ENCODE assay signal across 17 cellular contexts in genomic region chr9:93657331-93658111, GRCh38.
A peak's percentile ranks its signal among the peaks of the same experiment; 100 is the strongest.
DNase-seq lines count a peak whose midpoint lies in the region; ATAC-seq and TF ChIP-seq lines count a peak whose summit lies in the region.
"Had no signal": no experiment of that assay in that cellular context is flagged by ENCODE, and none has a peak within 500 bp of the region (broad histone marks: within the 10 kb centered on the region; RNA-seq: fewer than 3 reads in every experiment).

No MANE protein-coding gene starts in this region.

- H3K9me3 ChIP-seq in right atrium auricular region = no peaks in the 10 kb centered on the region
- no peaks in the 10 kb centered on the region for H3K9me3 ChIP-seq in mucosa of descending colon
- no peaks in the 10 kb centered on the region for H3K9me3 ChIP-seq in aorta (ENCODE audit: control insufficient read depth, low read length)
- H3K9me3 ChIP-seq: MG63 had no signal

- no peak overlapping the region for H3K4me3 ChIP-seq in right atrium auricular region
- no peak overlapping the region for H3K4me3 ChIP-seq in coronary artery
- H3K4me3 ChIP-seq in mucosa of descending colon = no peak overlapping the region
- H3K4me3 ChIP-seq in aorta (ENCODE audit: low read length in 2 of 2) = no peak overlapping the region
- H3K4me3 ChIP-seq: MG63, neural progenitor cell had no signal

- TF ChIP-seq CTCF in right atrium auricular region (IDR thresholded peaks at IDR 0.05) (no peak), coronary artery (IDR thresholded peaks at IDR 0.05) (no peak), mucosa of descending colon (IDR thresholded peaks at IDR 0.05) (no peak)

- H3K27me3 ChIP-seq in right atrium auricular region (no peaks in the 10 kb centered on the region), aorta (ENCODE audit: control insufficient read depth in 1 of 2, insufficient read depth in 2 of 2, low read length in 1 of 2) (no peaks in the 10 kb centered on the region)
- H3K27me3 ChIP-seq: MG63, neural progenitor cell had no signal

- intact Hi-C loops in Right ventricle myocardium inferior (cut with DNase I) = no loop called here
- intact Hi-C loops in mucosa of descending colon (cut with DNase I, micrococcal nuclease) = no loop called here
- intact Hi-C loops in aorta (cut with DNase I) = no loop called here

- ATAC-seq in Right ventricle myocardium inferior (no peak), mucosa of descending colon (no peak), aorta (ENCODE audit: low FRiP score) (no peak), HG03521 (IDR thresholded peaks at IDR 0.05; ENCODE audit: unreplicated experiment) (no peak), HG02938 (IDR thresholded peaks at IDR 0.05; ENCODE audit: unreplicated experiment) (no peak)
- ATAC-seq: activated CD8-positive, alpha-beta T cell treated with anti-CD3 and anti-CD28 coated beads, Interleukin-2, amount 10 ng/mL, durations not matched to agents 7 days and 5 days; activated T-cell treated with anti-CD3 and anti-CD28 coated beads, Interleukin-2, amount 50 U/mL, for 72 hours; CD8-positive, alpha-beta T cell had no signal

- peaks cover 64% of the 10 kb centered on the region for H3K36me3 ChIP-seq in right atrium auricular region
- no peaks in the 10 kb centered on the region for H3K36me3 ChIP-seq in mucosa of descending colon (ENCODE audit: low read depth)
- H3K36me3 ChIP-seq in aorta (ENCODE audit: control insufficient read depth in 1 of 2, insufficient read depth in 2 of 2, low read length in 1 of 2) = no peaks in the 10 kb centered on the region
- H3K36me3 ChIP-seq: MG63, neural progenitor cell had no signal

- H3K27ac ChIP-seq in right atrium auricular region (no peak overlapping the region), coronary artery (no peak overlapping the region), aorta (ENCODE audit: low read depth in 1 of 2, low read length in 2 of 2) (no peak overlapping the region)
- H3K27ac ChIP-seq: neural progenitor cell had no signal

- DNase-seq in Right ventricle myocardium inferior (ENCODE audit: missing footprints) (peak; percentile 49), right atrium auricular region (ENCODE audit: low spot score) (no peak), coronary artery (ENCODE audit: low spot score) (peak; percentile 54), mucosa of descending colon (peak in 2 of 3 donors; percentile 14 to 36), aorta (peak; percentile 29 to 67), SIG-M5 (lab: John Stamatoyannopoulos, UW) (no peak)
- DNase-seq: activated CD8-positive, alpha-beta T cell treated with anti-CD3 and anti-CD28 coated beads, Interleukin-2, amount 10 ng/mL, durations not matched to agents 7 days and 5 days; activated T-cell treated with anti-CD3 and anti-CD28 coated beads, Interleukin-2, amount 50 U/mL, for 72 hours; CD8-positive, alpha-beta T cell; IMR-90; MG63; NCI-H1436 treated with DMSO at 0.1 percent for 48 hours; retina; stimulated activated naive CD4-positive, alpha-beta T cell treated with Interleukin-2 at 50 U/mL for 16 hours had no signal

- 97 to 100% methylated on average over 8 of the region's 8 CpGs for WGBS in aorta, 2 donors

- H3K4me1 ChIP-seq in right atrium auricular region = no peaks in the 10 kb centered on the region
- H3K4me1 ChIP-seq in mucosa of descending colon (ENCODE audit: low read depth) = no peaks in the 10 kb centered on the region
- no peaks in the 10 kb centered on the region for H3K4me1 ChIP-seq in aorta (ENCODE audit: control insufficient read depth in 1 of 2, insufficient read depth in 2 of 2, low read length in 2 of 2)
- H3K4me1 ChIP-seq: neural progenitor cell had no signal

Comparison
In these comparisons a context has a peak if more than half of its experiments do, and no peak if none do; other contexts are left out.
1. DNase-seq: peak in Right ventricle myocardium inferior (single experiment), coronary artery (single experiment), mucosa of descending colon (2 of 3) and aorta (2 of 2); none in right atrium auricular region (single experiment) and SIG-M5 (single experiment).